ENCODE assay signal across 14 cellular contexts in genomic region chr17:49572226-49572625, GRCh38. TPM values are rescaled to one million over a fixed set of nuclear protein-coding genes. Genes with fewer than 3 reads are reported as not detected.
"Had no signal": no experiment of that assay in that cellular context is flagged by ENCODE, and none has a peak within 500 bp of the region (broad histone marks: within the 10 kb centered on the region; RNA-seq: fewer than 3 reads in every experiment).

No MANE protein-coding gene starts in this region.

- H3K27ac Mint-ChIP-seq: activated CD4-positive, alpha-beta T cell treated with anti-CD3 and anti-CD28 coated beads, Interleukin-2, amount 10 ng/mL, durations not matched to agents 7 days and 5 days; activated naive CD8-positive, alpha-beta T cell treated with anti-CD3 and anti-CD28 coated beads for 36 hours; activated T-cell treated with anti-CD3 and anti-CD28 coated beads, Interleukin-2, amount 50 U/mL, for 72 hours; nephron progenitor cell had no signal

- H3K36me3 Mint-ChIP-seq: activated naive CD8-positive, alpha-beta T cell treated with anti-CD3 and anti-CD28 coated beads for 36 hours; stimulated activated effector memory CD8-positive, alpha-beta T cell treated with anti-CD3 and anti-CD28 coated beads, Interleukin-12 subunit alpha, Interleukin-12 subunit beta, amount 100 ng/mL, for 72 hours had no signal

- H3K9me3 Mint-ChIP-seq: activated CD4-positive, alpha-beta T cell treated with anti-CD3 and anti-CD28 coated beads, Interleukin-2, amount 10 ng/mL, durations not matched to agents 7 days and 5 days; activated naive CD8-positive, alpha-beta T cell treated with anti-CD3 and anti-CD28 coated beads for 36 hours; activated T-cell treated with anti-CD3 and anti-CD28 coated beads, Interleukin-2, amount 50 U/mL, for 72 hours; nephron progenitor cell; stimulated activated effector memory CD8-positive, alpha-beta T cell treated with anti-CD3 and anti-CD28 coated beads, Interleukin-12 subunit alpha, Interleukin-12 subunit beta, amount 100 ng/mL, for 72 hours had no signal

- H3K27me3 ChIP-seq: dorsolateral prefrontal cortex, ovary, thyroid gland, vagina had no signal

- ATAC-seq: activated T-cell treated with anti-CD3 and anti-CD28 coated beads, Interleukin-2, amount 50 U/mL, for 72 hours; stimulated activated effector memory CD8-positive, alpha-beta T cell treated with anti-CD3 and anti-CD28 coated beads, Interleukin-12 subunit alpha, Interleukin-12 subunit beta, amount 100 ng/mL, for 72 hours had no signal

- H3K27ac ChIP-seq: ovary, thyroid gland, vagina had no signal

- H3K36me3 ChIP-seq: ovary, thyroid gland, vagina had no signal

- H3K4me3 ChIP-seq: dorsolateral prefrontal cortex, ovary, thyroid gland, vagina had no signal

- DNase-seq: activated CD4-positive, alpha-beta T cell treated with anti-CD3 and anti-CD28 coated beads, Interleukin-2, amount 10 ng/mL, durations not matched to agents 7 days and 5 days; activated CD8-positive, alpha-beta memory T cell treated with anti-CD3 and anti-CD28 coated beads, Interleukin-2, amount 50 U/mL, for 48 hours; activated naive CD8-positive, alpha-beta T cell treated with anti-CD3 and anti-CD28 coated beads for 36 hours; activated T-cell treated with anti-CD3 and anti-CD28 coated beads, Interleukin-2, amount 50 U/mL, for 72 hours; dorsolateral prefrontal cortex; hippocampal formation; kidney glomerular epithelial cell; mesendoderm; nephron progenitor cell; T-helper 9 cell; thyroid gland had no signal

- H3K9me3 ChIP-seq: ovary, thyroid gland, vagina had no signal

- H3K4me3 Mint-ChIP-seq: activated CD4-positive, alpha-beta T cell treated with anti-CD3 and anti-CD28 coated beads, Interleukin-2, amount 10 ng/mL, durations not matched to agents 7 days and 5 days; activated naive CD8-positive, alpha-beta T cell treated with anti-CD3 and anti-CD28 coated beads for 36 hours; activated T-cell treated with anti-CD3 and anti-CD28 coated beads, Interleukin-2, amount 50 U/mL, for 72 hours; nephron progenitor cell; stimulated activated effector memory CD8-positive, alpha-beta T cell treated with anti-CD3 and anti-CD28 coated beads, Interleukin-12 subunit alpha, Interleukin-12 subunit beta, amount 100 ng/mL, for 72 hours had no signal

RNA-seq across cellular contexts. Expression of gene NXPH3, which starts 3.4 kb away (rescaled TPM):
- total RNA-seq: activated CD4-positive, alpha-beta T cell treated with anti-CD3 and anti-CD28 coated beads, Interleukin-2, amount 10 ng/mL, durations not matched to agents 7 days and 5 days had no signal
